Comparison of ENCODE assay signal across 7 cellular contexts in genomic region chr6:52399511-52400315, GRCh38. TPM values are rescaled to one million over a fixed set of nuclear protein-coding genes. Genes with fewer than 3 reads are reported as not detected.
DNase-seq lines count a peak whose midpoint lies in the region; ATAC-seq, FAIRE-seq and TF ChIP-seq lines count a peak whose summit lies in the region.

No MANE protein-coding gene starts in this region.

- no peaks in the 10 kb centered on the region for H3K9me1 ChIP-seq in endothelial cell of umbilical vein (replicated peaks; ENCODE audit: control insufficient read depth, extremely low read depth, insufficient read depth, low read length)

- H3K9me2 ChIP-seq in DOHH2 (replicated peaks; ENCODE audit: control insufficient read depth, low read length), result no peaks in the 10 kb centered on the region

- H3K36me3 ChIP-seq in DOHH2 (ENCODE audit: control insufficient read depth, low read length) (no peaks in the 10 kb centered on the region), endothelial cell of umbilical vein (ENCODE audit: control insufficient read depth in 2 of 2, extremely low read depth in 1 of 2, insufficient read depth in 2 of 2, low read length in 2 of 2) (peaks cover 0 to 4% of the 10 kb centered on the region in 2 experiments)

- ATAC-seq in GM21723 (IDR thresholded peaks at IDR 0.05; ENCODE audit: unreplicated experiment), result peak; percentile 58

- no peak overlapping the region for H3K4me3 ChIP-seq in DOHH2 (ENCODE audit: low read length)
- no peak overlapping the region for H3K4me3 ChIP-seq in endothelial cell of umbilical vein (replicated peaks in 1 of 3; ENCODE audit: insufficient read depth in 1 of 3, low read depth in 1 of 3, low read length in 3 of 3)

- no peaks in the 10 kb centered on the region for H3K27me3 ChIP-seq in DOHH2 (ENCODE audit: control insufficient read depth, low read length)
- no peaks in the 10 kb centered on the region for H3K27me3 ChIP-seq in endothelial cell of umbilical vein (ENCODE audit: control insufficient read depth in 2 of 2, insufficient read depth in 2 of 2, low read length in 2 of 2)

- H3K9ac ChIP-seq in endothelial cell of umbilical vein (replicated peaks; ENCODE audit: extremely low read depth, insufficient read depth, low read length), result no peak overlapping the region

- CTCF ChIA-PET in endothelial cell of umbilical vein (lab: Charles Lee), result interaction anchor here (0.6 to 4.0 kb wide), 39 partner anchors 9 to 336 kb away, joined by 3 to 104 read pairs (median 4); partner anchors contain the start of genes MCM3 and PAQR8

- no peak overlapping the region for H2AFZ ChIP-seq in endothelial cell of umbilical vein (ENCODE audit: low read depth, low read length)

- intact Hi-C loops in endothelial cell of umbilical vein (cut with micrococcal nuclease), result loop anchor here (1.0 to 10.0 kb wide), 3 partner anchors 36 to 335 kb away; no protein-coding TSS in a partner anchor

- TF ChIP-seq CTCF in DOHH2 (IDR thresholded peaks at IDR 0.05; ENCODE audit: low read depth, low read length, poor library complexity, severe bottlenecking), result peak; percentile 86
- peak; percentile 83 for TF ChIP-seq CTCF in VCaP (conservative IDR thresholded peaks at IDR 0.05)
- TF ChIP-seq CTCF in endothelial cell of umbilical vein (IDR thresholded peaks at IDR 0.05; ENCODE audit: extremely low read depth in 1 of 2, insufficient read depth in 1 of 2, low read depth in 1 of 2, low read length in 2 of 2), result peak; percentile 75 to 81

- H3K4me2 ChIP-seq in DOHH2 (ENCODE audit: low read length) (no peak overlapping the region), endothelial cell of umbilical vein (ENCODE audit: insufficient read depth, low read length) (no peak overlapping the region)

- no peaks in the 10 kb centered on the region for H3K79me2 ChIP-seq in DOHH2 (ENCODE audit: control insufficient read depth, low read length)
- no peaks in the 10 kb centered on the region for H3K79me2 ChIP-seq in endothelial cell of umbilical vein (ENCODE audit: control insufficient read depth, insufficient read depth, low read length)

- TF ChIP-seq POLR2A in endothelial cell of umbilical vein (IDR thresholded peaks at IDR 0.05; ENCODE audit: low read depth, low read length), result no peak

- POLR2A ChIA-PET in endothelial cell of umbilical vein (lab: Charles Lee), result interaction anchor here (1.3 kb wide), 1 partner anchor 38 kb away, joined by 3 read pairs; the partner anchor contains the start of gene PAQR8

- DNase-seq in NCI-H1694 (lab: John Stamatoyannopoulos, UW), result peak; percentile 27
- peak; percentile 59 for DNase-seq in endothelial cell of umbilical vein (ENCODE audit: low read depth, low spot score)
- DNase-seq in myocyte (ENCODE audit: low read depth), result peak; percentile 63
- no peak for DNase-seq in middle frontal gyrus (ENCODE audit: extremely low spot score, low spot score)

- BruUV-seq in endothelial cell of umbilical vein (replicated peaks; lab: Mats Ljungman, UMichigan), result no TSS peak

- no peaks in the 10 kb centered on the region for H3F3A ChIP-seq in DOHH2 (ENCODE audit: control insufficient read depth, insufficient read depth)

- no peaks in the 10 kb centered on the region for H3K4me1 ChIP-seq in DOHH2 (ENCODE audit: control insufficient read depth, low read length)
- no peaks in the 10 kb centered on the region for H3K4me1 ChIP-seq in endothelial cell of umbilical vein (ENCODE audit: control insufficient read depth, extremely low read depth, insufficient read depth, low read length)

- peak; percentile 89 for FAIRE-seq in endothelial cell of umbilical vein (lab: Jason Lieb, UNC)

- no peaks in the 10 kb centered on the region for H3K9me3 ChIP-seq in DOHH2 (ENCODE audit: control insufficient read depth, insufficient read depth, low read length)
- H3K9me3 ChIP-seq in endothelial cell of umbilical vein (replicated peaks; ENCODE audit: control insufficient read depth, insufficient read depth, low read length), result no peaks in the 10 kb centered on the region

- no peaks in the 10 kb centered on the region for H4K20me1 ChIP-seq in DOHH2 (ENCODE audit: control insufficient read depth, insufficient read depth, low read depth, low read length)
- no peaks in the 10 kb centered on the region for H4K20me1 ChIP-seq in endothelial cell of umbilical vein (replicated peaks; ENCODE audit: control insufficient read depth, extremely low read depth, insufficient read depth, low read length)

- H3K27ac ChIP-seq in DOHH2 (ENCODE audit: low read depth, low read length) (no peak overlapping the region), VCaP (no peak overlapping the region), endothelial cell of umbilical vein (ENCODE audit: insufficient read depth, low read depth, low read length) (no peak overlapping the region)

- dilution Hi-C loops in endothelial cell of umbilical vein (cut with MboI; ENCODE audit: extremely low pct_ligation_motif_present, low sequenced_read_pairs), result loop anchor here (25.0 kb wide), 3 partner anchors 112 to 263 kb away; partner anchors contain the start of genes MCM3 and TMEM14A

TF ChIP-seq in endothelial cell of umbilical vein, 7 proteins besides CTCF, POLR2A, EP300 and RAD21:
- TF ChIP-seq POLR2AphosphoS5 (IDR thresholded peaks at IDR 0.05; ENCODE audit: insufficient read depth, low read depth, low read length) (no peak), EZH2 (IDR thresholded peaks at IDR 0.05; ENCODE audit: borderline replicate concordance, low read depth, low read length, severe bottlenecking) (no peak), JUN (IDR thresholded peaks at IDR 0.05; ENCODE audit: borderline replicate concordance, insufficient read depth, insufficient read length, low read depth) (no peak), FOS (IDR thresholded peaks at IDR 0.05; ENCODE audit: borderline replicate concordance, insufficient read depth, low read length) (no peak), GATA2 (IDR thresholded peaks at IDR 0.05; ENCODE audit: insufficient read depth, insufficient read length, low read depth, low read length) (no peak), MYC (IDR thresholded peaks at IDR 0.05; ENCODE audit: low read depth, low read length) (no peak)
- TF ChIP-seq, protein P1, sequence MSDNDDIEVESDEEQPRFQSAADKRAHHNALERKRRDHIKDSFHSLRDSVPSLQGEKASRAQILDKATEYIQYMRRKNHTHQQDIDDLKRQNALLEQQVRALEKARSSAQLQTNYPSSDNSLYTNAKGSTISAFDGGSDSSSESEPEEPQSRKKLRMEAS (IDR thresholded peaks at IDR 0.05; ENCODE audit: insufficient read depth, insufficient read length), result no peak

RNA-seq across cellular contexts. Expression of gene EFHC1, which starts 20.4 kb away (rescaled TPM):
- 14.6 and 21.1 TPM in 2 replicates for total RNA-seq in endothelial cell of umbilical vein
- polyA plus RNA-seq in endothelial cell of umbilical vein, result 17.6 and 18.5 TPM in 2 replicates
- 12.6 and 14.3 TPM in 2 replicates for polyA plus RNA-seq in endothelial cell of umbilical vein (2011; cell fraction: cytosol; rRNA removed)
- 163 and 195 TPM in 2 replicates for polyA plus RNA-seq in endothelial cell of umbilical vein (2011; cell fraction: nucleus; rRNA removed)
- 14.4 and 19.0 TPM in 2 replicates for polyA plus RNA-seq in endothelial cell of umbilical vein (2012)
- polyA minus RNA-seq in endothelial cell of umbilical vein, result 20.2 and 30.2 TPM in 2 replicates
- 4.7 TPM for polyA minus RNA-seq in endothelial cell of umbilical vein (2011; cell fraction: cytosol; rRNA and poly(A)+ RNA removed)
- 29.8 and 40.7 TPM in 2 replicates for polyA minus RNA-seq in endothelial cell of umbilical vein (2011; cell fraction: nucleus; rRNA and poly(A)+ RNA removed)
- 47.2 and 47.5 TPM in 2 replicates for total RNA-seq in myocyte
- 31.0 TPM for polyA plus RNA-seq in myocyte (2012)

RNA-seq across cellular contexts. Expression of gene PAQR8, which starts 37.8 kb away (rescaled TPM):
- total RNA-seq in endothelial cell of umbilical vein, result 6.0 TPM in 2 replicates
- polyA plus RNA-seq in endothelial cell of umbilical vein, result 4.3 TPM in 2 replicates
- 2.6 and 3.1 TPM in 2 replicates for polyA plus RNA-seq in endothelial cell of umbilical vein (2011; cell fraction: cytosol; rRNA removed)
- 1.3 and 1.5 TPM in 2 replicates for polyA plus RNA-seq in endothelial cell of umbilical vein (2011; cell fraction: nucleus; rRNA removed)
- 3.8 and 5.2 TPM in 2 replicates for polyA plus RNA-seq in endothelial cell of umbilical vein (2012)
- 9.5 and 11.6 TPM in 2 replicates for polyA minus RNA-seq in endothelial cell of umbilical vein
- polyA minus RNA-seq in endothelial cell of umbilical vein (2011; cell fraction: cytosol; rRNA and poly(A)+ RNA removed), result 0.20 TPM
- polyA minus RNA-seq in endothelial cell of umbilical vein (2011; cell fraction: nucleus; rRNA and poly(A)+ RNA removed), result 1.8 and 1.9 TPM in 2 replicates
- 1.9 and 2.7 TPM in 2 replicates for total RNA-seq in myocyte
- 1.5 TPM for polyA plus RNA-seq in myocyte (2012)
